Comparison of ENCODE assay signal across 15 cellular contexts in genomic region chr14:104974146-104974541, GRCh38. TPM values are rescaled to one million over a fixed set of nuclear protein-coding genes. Genes with fewer than 3 reads are reported as not detected.
DNase-seq lines count a peak whose midpoint lies in the region; ATAC-seq, FAIRE-seq and TF ChIP-seq lines count a peak whose summit lies in the region.
"Had no signal": no experiment of that assay in that cellular context is flagged by ENCODE, and none has a peak within 500 bp of the region (broad histone marks: within the 10 kb centered on the region; RNA-seq: fewer than 3 reads in every experiment).

No MANE protein-coding gene starts in this region.

- H3K9me3 Mint-ChIP-seq in nephron: no peaks in the 10 kb centered on the region
- H3K9me3 Mint-ChIP-seq: dendritic cell treated with granulocyte-macrophage colony-stimulating factor and Interleukin-4, amounts not matched to agents 40 ng/mL and 50 ng/mL, for 4 days had no signal

- H3K4me1 ChIP-seq in heart left ventricle (peaks cover 8 to 79% (median 47%) of the 10 kb centered on the region in 12 donors), right cardiac atrium (ENCODE audit: control insufficient read depth, insufficient read depth, low read length) (peaks cover 10% of the 10 kb centered on the region), endothelial cell of umbilical vein (ENCODE audit: control insufficient read depth, extremely low read depth, insufficient read depth, low read length) (peaks cover 55% of the 10 kb centered on the region), uterus (peaks cover 30 to 53% of the 10 kb centered on the region in 2 donors)

- H3K79me2 ChIP-seq in endothelial cell of umbilical vein (ENCODE audit: control insufficient read depth, insufficient read depth, low read length): peaks cover 11% of the 10 kb centered on the region

- peak in 2 of 5 donors; percentile 24 to 55 for DNase-seq in heart left ventricle
- DNase-seq in right cardiac atrium: no peak
- DNase-seq in endothelial cell of umbilical vein (ENCODE audit: low read depth, low spot score): no peak
- DNase-seq in uterus: no peak
- DNase-seq in DMS53 (lab: John Stamatoyannopoulos, UW): no peak
- DNase-seq in inferior parietal cortex (ENCODE audit: extremely low spot score): no peak
- no peak for DNase-seq in COLO668 (lab: John Stamatoyannopoulos, UW; ENCODE audit: unreplicated experiment)
- DNase-seq: activated CD8-positive, alpha-beta memory T cell treated with anti-CD3 and anti-CD28 coated beads for 24 hours; activated naive CD4-positive, alpha-beta T cell; Kasumi-1; NCI-H187 treated with DMSO at 0.1 percent for 48 hours; SIG-M5 had no signal

- TF ChIP-seq CTCF in heart left ventricle (IDR thresholded peaks at IDR 0.05) (no peak), endothelial cell of umbilical vein (IDR thresholded peaks at IDR 0.05; ENCODE audit: extremely low read depth in 1 of 2, insufficient read depth in 1 of 2, low read depth in 1 of 2, low read length in 2 of 2) (no peak), nephron (IDR thresholded peaks at IDR 0.05; ENCODE audit: unreplicated experiment in 3 of 3) (no peak), uterus (IDR thresholded peaks at IDR 0.05) (no peak)

- H3K9me3 ChIP-seq in heart left ventricle (no peaks in the 10 kb centered on the region), right cardiac atrium (ENCODE audit: control insufficient read depth, low read length) (no peaks in the 10 kb centered on the region), endothelial cell of umbilical vein (replicated peaks; ENCODE audit: control insufficient read depth, insufficient read depth, low read length) (no peaks in the 10 kb centered on the region), uterus (no peaks in the 10 kb centered on the region)

- peak overlapping the region; percentile 20 for H2AFZ ChIP-seq in endothelial cell of umbilical vein (ENCODE audit: low read depth, low read length)

- POLR2A ChIA-PET in endothelial cell of umbilical vein (lab: Charles Lee): interaction anchor here (1.2 kb wide), 1 partner anchor 11 kb away, joined by 5 read pairs; the partner anchor contains the start of gene CLBA1

- intact Hi-C loops in heart left ventricle (cut with DNase I): loop anchor here in 2 of 10 donors (2.0 to 10.0 kb wide), 2 partner anchors 75 to 231 kb away; no protein-coding TSS in a partner anchor
- intact Hi-C loops in right cardiac atrium (cut with DNase I): loop anchor here in 1 of 4 donors (2.0 kb wide), 1 partner anchor 113 kb away; no protein-coding TSS in a partner anchor
- intact Hi-C loops in endothelial cell of umbilical vein (cut with micrococcal nuclease): loop anchor here (5.0 to 10.0 kb wide), 2 partner anchors 193 to 209 kb away; partner anchors contain the start of gene JAG2
- intact Hi-C loops in uterus (cut with DNase I; ENCODE audit: low total_unique reads): no loop called here

- H3K27ac Mint-ChIP-seq in nephron: peak overlapping the region in 2 of 3 experiments; percentile 57 to 59
- H3K27ac Mint-ChIP-seq: dendritic cell treated with granulocyte-macrophage colony-stimulating factor and Interleukin-4, amounts not matched to agents 40 ng/mL and 50 ng/mL, for 4 days had no signal

- no peak for TF ChIP-seq POLR2A in heart left ventricle (IDR thresholded peaks at IDR 0.05)
- TF ChIP-seq POLR2A in endothelial cell of umbilical vein (IDR thresholded peaks at IDR 0.05; ENCODE audit: low read depth, low read length): no peak
- no peak for TF ChIP-seq POLR2A in uterus (IDR thresholded peaks at IDR 0.05)

- H3K9ac ChIP-seq in endothelial cell of umbilical vein (replicated peaks; ENCODE audit: extremely low read depth, insufficient read depth, low read length): no peak overlapping the region

- H3K27ac ChIP-seq in heart left ventricle: peak overlapping the region in 11 of 12 donors; percentile 15 to 94 (median 75)
- no peak overlapping the region for H3K27ac ChIP-seq in right cardiac atrium (ENCODE audit: low read length)
- peak overlapping the region; percentile 89 for H3K27ac ChIP-seq in endothelial cell of umbilical vein (ENCODE audit: insufficient read depth, low read depth, low read length)
- peak overlapping the region; percentile 95 to 99 for H3K27ac ChIP-seq in uterus

- FAIRE-seq in endothelial cell of umbilical vein (lab: Jason Lieb, UNC): no peak
- FAIRE-seq: A204.1 had no signal

- H3K27me3 Mint-ChIP-seq in nephron (ENCODE audit: low read depth): peaks cover 36% of the 10 kb centered on the region

- ATAC-seq in heart left ventricle: no peak
- ATAC-seq in right cardiac atrium: no peak

- H3K27me3 ChIP-seq in heart left ventricle (peaks cover 0 to 20% (median 0%) of the 10 kb centered on the region in 9 donors), right cardiac atrium (ENCODE audit: control insufficient read depth, insufficient read depth) (no peaks in the 10 kb centered on the region), endothelial cell of umbilical vein (ENCODE audit: control insufficient read depth in 2 of 2, insufficient read depth in 2 of 2, low read length in 2 of 2) (no peaks in the 10 kb centered on the region), uterus (no peaks in the 10 kb centered on the region)

- peak overlapping the region in 3 of 12 donors; percentile 8 to 18 (median 17) for H3K4me3 ChIP-seq in heart left ventricle
- no peak overlapping the region for H3K4me3 ChIP-seq in right cardiac atrium (ENCODE audit: low read length)
- H3K4me3 ChIP-seq in endothelial cell of umbilical vein (replicated peaks in 1 of 3; ENCODE audit: insufficient read depth in 1 of 3, low read depth in 1 of 3, low read length in 3 of 3): no peak overlapping the region
- H3K4me3 ChIP-seq in uterus: peak overlapping the region; percentile 15

- BruUV-seq in endothelial cell of umbilical vein (replicated peaks; lab: Mats Ljungman, UMichigan): no TSS peak

- H3K36me3 ChIP-seq in heart left ventricle (no peaks in the 10 kb centered on the region), endothelial cell of umbilical vein (ENCODE audit: control insufficient read depth in 2 of 2, extremely low read depth in 1 of 2, insufficient read depth in 2 of 2, low read length in 2 of 2) (no peaks in the 10 kb centered on the region), uterus (no peaks in the 10 kb centered on the region)

- H3K4me3 Mint-ChIP-seq in nephron: peak overlapping the region in 2 of 3 experiments; percentile 32 to 42
- H3K4me3 Mint-ChIP-seq: dendritic cell treated with granulocyte-macrophage colony-stimulating factor and Interleukin-4, amounts not matched to agents 40 ng/mL and 50 ng/mL, for 4 days had no signal

- dilution Hi-C loops in endothelial cell of umbilical vein (cut with MboI; ENCODE audit: extremely low pct_ligation_motif_present, low sequenced_read_pairs): no loop called here

- H3K9me1 ChIP-seq in endothelial cell of umbilical vein (replicated peaks; ENCODE audit: control insufficient read depth, extremely low read depth, insufficient read depth, low read length): no peaks in the 10 kb centered on the region

- H3K4me1 Mint-ChIP-seq in nephron: peaks cover 25% of the 10 kb centered on the region

- no peaks in the 10 kb centered on the region for H3K36me3 Mint-ChIP-seq in nephron (ENCODE audit: low read depth)

- H4K20me1 ChIP-seq in endothelial cell of umbilical vein (replicated peaks; ENCODE audit: control insufficient read depth, extremely low read depth, insufficient read depth, low read length): no peaks in the 10 kb centered on the region

- no peak overlapping the region for H3K4me2 ChIP-seq in endothelial cell of umbilical vein (ENCODE audit: insufficient read depth, low read length)

- WGBS in heart left ventricle, 4 donors: 56 to 75% (median 63%) methylated on average over 13 of the region's 13 CpGs
- 63% methylated on average over 13 of the region's 13 CpGs for WGBS in right cardiac atrium

- CTCF ChIA-PET in endothelial cell of umbilical vein (lab: Charles Lee): interaction anchor here (1.2 to 4.7 kb wide), 12 partner anchors 11 to 206 kb away, joined by 3 to 97 read pairs (median 6); partner anchors contain the start of genes CDCA4 and CLBA1

RNA-seq across cellular contexts. Expression of gene AHNAK2, which starts 4.0 kb away (rescaled TPM):
- 10 to 100 TPM in 2 of 9 donors, 1 to 10 TPM in 7; 1.5 to 22.3 (median 3.7) TPM for total RNA-seq in heart left ventricle
- polyA plus RNA-seq in heart left ventricle: 1 to 10 TPM; 2.2 to 2.5 TPM
- 1 to 10 TPM; 2.5 to 5.7 (median 3.3) TPM for total RNA-seq in right cardiac atrium
- polyA plus RNA-seq in right cardiac atrium: 2.0 TPM
- total RNA-seq in endothelial cell of umbilical vein: 68.7 and 81.9 TPM in 2 replicates
- 16.6 and 17.7 TPM in 2 replicates for polyA plus RNA-seq in endothelial cell of umbilical vein
- polyA plus RNA-seq in endothelial cell of umbilical vein (2011; cell fraction: cytosol; rRNA removed): 20.2 and 20.8 TPM in 2 replicates
- polyA plus RNA-seq in endothelial cell of umbilical vein (2011; cell fraction: nucleus; rRNA removed): 86.6 and 90.9 TPM in 2 replicates
- 76.1 and 85.2 TPM in 2 replicates for polyA plus RNA-seq in endothelial cell of umbilical vein (2012)
- 72.8 and 76.9 TPM in 2 replicates for polyA minus RNA-seq in endothelial cell of umbilical vein
- polyA minus RNA-seq in endothelial cell of umbilical vein (2011; cell fraction: cytosol; rRNA and poly(A)+ RNA removed): 25.0 TPM
- 87.1 and 88.1 TPM in 2 replicates for polyA minus RNA-seq in endothelial cell of umbilical vein (2011; cell fraction: nucleus; rRNA and poly(A)+ RNA removed)
- 100 to 1,000 TPM in 1 of 4 donors, 10 to 100 TPM in 3; 44.9 to 175 (median 71.7) TPM for total RNA-seq in uterus

RNA-seq across cellular contexts. Expression of gene CLBA1, which starts 11.4 kb away (rescaled TPM):
- total RNA-seq in heart left ventricle (1 to 10 TPM in 7 of 9 donors, under 1 TPM in 2; 0.76 to 3.7 (median 2.6) TPM), right cardiac atrium (1 to 10 TPM; 1.8 to 4.2 (median 3.1) TPM), endothelial cell of umbilical vein (5.3 and 5.6 TPM in 2 replicates), uterus (10 to 100 TPM in 2 of 4 donors, 1 to 10 TPM in 1, not detected in 1; 1.3 to 11.1 (median 10.1) TPM)
- polyA plus RNA-seq in heart left ventricle (1 to 10 TPM; 1.3 to 3.7 TPM), right cardiac atrium (2.4 TPM), endothelial cell of umbilical vein (4.9 and 5.2 TPM in 2 replicates)
- 4.7 and 5.5 TPM in 2 replicates for polyA plus RNA-seq in endothelial cell of umbilical vein (2011; cell fraction: cytosol; rRNA removed)
- polyA plus RNA-seq in endothelial cell of umbilical vein (2011; cell fraction: nucleus; rRNA removed): 8.2 and 8.8 TPM in 2 replicates
- 3.3 and 4.7 TPM in 2 replicates for polyA plus RNA-seq in endothelial cell of umbilical vein (2012)
- polyA minus RNA-seq in endothelial cell of umbilical vein: 2.5 and 3.0 TPM in 2 replicates
- polyA minus RNA-seq in endothelial cell of umbilical vein (2011; cell fraction: cytosol; rRNA and poly(A)+ RNA removed): 5.3 TPM
- 2.5 and 3.0 TPM in 2 replicates for polyA minus RNA-seq in endothelial cell of umbilical vein (2011; cell fraction: nucleus; rRNA and poly(A)+ RNA removed)

RNA-seq across cellular contexts. Expression of gene CDCA4, which starts 46.7 kb away (rescaled TPM):
- 1 to 10 TPM; 1.4 to 6.0 (median 2.4) TPM for total RNA-seq in heart left ventricle
- polyA plus RNA-seq in heart left ventricle: 1 to 10 TPM; 2.3 to 3.3 TPM
- 1 to 10 TPM; 2.9 to 3.9 (median 3.3) TPM for total RNA-seq in right cardiac atrium
- polyA plus RNA-seq in right cardiac atrium: 2.5 TPM
- 44.5 and 46.3 TPM in 2 replicates for total RNA-seq in endothelial cell of umbilical vein
- polyA plus RNA-seq in endothelial cell of umbilical vein: 29.9 and 35.5 TPM in 2 replicates
- 25.0 and 29.3 TPM in 2 replicates for polyA plus RNA-seq in endothelial cell of umbilical vein (2011; cell fraction: cytosol; rRNA removed)
- 16.5 and 17.0 TPM in 2 replicates for polyA plus RNA-seq in endothelial cell of umbilical vein (2011; cell fraction: nucleus; rRNA removed)
- 21.2 and 29.7 TPM in 2 replicates for polyA plus RNA-seq in endothelial cell of umbilical vein (2012)
- 17.8 and 19.9 TPM in 2 replicates for polyA minus RNA-seq in endothelial cell of umbilical vein
- polyA minus RNA-seq in endothelial cell of umbilical vein (2011; cell fraction: cytosol; rRNA and poly(A)+ RNA removed): 25.6 TPM
- 7.7 and 8.7 TPM in 2 replicates for polyA minus RNA-seq in endothelial cell of umbilical vein (2011; cell fraction: nucleus; rRNA and poly(A)+ RNA removed)
- total RNA-seq in uterus: 10 to 100 TPM in 2 of 4 donors, 1 to 10 TPM in 2; 2.3 to 43.3 (median 10.3) TPM

RNA-seq across cellular contexts. Expression of gene PLD4, which starts 49.5 kb away (rescaled TPM):
- total RNA-seq in heart left ventricle (1 to 10 TPM in 1 of 9 donors, under 1 TPM in 4, not detected in 4; 0.25 to 1.5 (median 0.40) TPM), right cardiac atrium (under 1 TPM; 0.06 to 0.88 (median 0.20) TPM), endothelial cell of umbilical vein (0.05 and 0.11 TPM in 2 replicates), uterus (10 to 100 TPM in 1 of 4 donors, 1 to 10 TPM in 1, not detected in 2; 1.3 to 10.9 TPM)
- polyA plus RNA-seq in heart left ventricle (under 1 TPM in 1 of 2 donors, not detected in 1; 0.12 TPM), right cardiac atrium (0.05 TPM), endothelial cell of umbilical vein (0.01 and 0.03 TPM in 2 replicates)
- 0.01 TPM in 1 of 2 replicates, not detected in the other for polyA plus RNA-seq in endothelial cell of umbilical vein (2011; cell fraction: cytosol; rRNA removed)
- 0.11 and 0.18 TPM in 2 replicates for polyA plus RNA-seq in endothelial cell of umbilical vein (2011; cell fraction: nucleus; rRNA removed)
- not detected in 2 replicates for polyA plus RNA-seq in endothelial cell of umbilical vein (2012)
- 0.11 and 0.15 TPM in 2 replicates for polyA minus RNA-seq in endothelial cell of umbilical vein
- not detected for polyA minus RNA-seq in endothelial cell of umbilical vein (2011; cell fraction: cytosol; rRNA and poly(A)+ RNA removed)
- 0.14 TPM in 1 of 2 replicates, not detected in the other for polyA minus RNA-seq in endothelial cell of umbilical vein (2011; cell fraction: nucleus; rRNA and poly(A)+ RNA removed)

Comparison
In these comparisons a context has a peak if more than half of its experiments do, and no peak if none do; other contexts are left out.
1. H3K4me3 ChIP-seq: peak in uterus (2 of 2); none in right cardiac atrium (single experiment) and endothelial cell of umbilical vein (0 of 3).